ENCODE assay signal across 21 cellular contexts in genomic region chr11:87384078-87384729, GRCh38.
"Had no signal": no experiment of that assay in that cellular context is flagged by ENCODE, and none has a peak within 500 bp of the region (broad histone marks: within the 10 kb centered on the region; RNA-seq: fewer than 3 reads in every experiment).

No MANE protein-coding gene starts in this region.

- H3K27ac ChIP-seq: SJCRH30, SK-N-MC had no signal

- H3K27me3 ChIP-seq: MG63, SJCRH30 had no signal

- DNase-seq: IMR-90, Karpas-422, KG1, MG63, NCI-H1092, NCI-H1105 treated with DMSO at 0.1 percent for 48 hours, NCI-H1417 treated with DMSO at 0.1 percent for 48 hours, NCI-H146, NCI-H1694 treated with DMSO at 0.1 percent for 48 hours, NCI-H1930, NCI-H2081, NCI-H2107, NCI-H2227 treated with DMSO at 0.1 percent for 48 hours, NCI-H524, NCI-H526 treated with DMSO at 0.1 percent for 48 hours, NCI-H748 treated with DMSO at 0.1 percent for 48 hours, RPMI8226, SHP77 treated with DMSO at 0.1 percent for 48 hours, SJCRH30 had no signal

- ATAC-seq: HepG2 had no signal

- H3K4me1 ChIP-seq: SJCRH30 had no signal
